ENCODE assay signal across 10 cellular contexts in genomic region chr12:64678835-64679234, GRCh38.
DNase-seq lines count a peak whose midpoint lies in the region; ATAC-seq and TF ChIP-seq lines count a peak whose summit lies in the region.
"Had no signal": no experiment of that assay in that cellular context is flagged by ENCODE, and none has a peak within 500 bp of the region (broad histone marks: within the 10 kb centered on the region; RNA-seq: fewer than 3 reads in every experiment).

No MANE protein-coding gene starts in this region.

- no peaks in the 10 kb centered on the region for H3K27me3 ChIP-seq in skeletal muscle satellite cell (ENCODE audit: control insufficient read depth, insufficient read depth, low read length)

- peak overlapping the region; percentile 68 for H3K9ac ChIP-seq in skeletal muscle satellite cell (ENCODE audit: low read depth, low read length)

- ATAC-seq in GM18498 (IDR thresholded peaks at IDR 0.05; ENCODE audit: unreplicated experiment), result no peak

- no peaks in the 10 kb centered on the region for H3K9me3 ChIP-seq in skeletal muscle satellite cell (replicated peaks; ENCODE audit: low read length)

- POLR2A ChIA-PET in RWPE1 (lab: Yijun Ruan, JAX; ENCODE audit: low non-redundant PET), result no interaction called here

- DNase-seq in NCI-H2029 (lab: John Stamatoyannopoulos, UW) (peak; percentile 32), NCI-H2029 treated with DMSO at 0.1 percent for 48 hours (lab: John Stamatoyannopoulos, UW) (no peak), RWPE1 (ENCODE audit: low spot score) (no peak), epithelial cell of esophagus (ENCODE audit: low read depth) (peak; percentile 19), Ammon's horn (ENCODE audit: low spot score) (no peak), NCI-H345 (lab: John Stamatoyannopoulos, UW) (no peak)
- DNase-seq: Kasumi-1, NCI-H526 treated with DMSO at 0.1 percent for 48 hours had no signal

- no peaks in the 10 kb centered on the region for H3K36me3 ChIP-seq in skeletal muscle satellite cell (ENCODE audit: insufficient read depth, low read length)

- peaks cover 39% of the 10 kb centered on the region for H3K4me1 ChIP-seq in skeletal muscle satellite cell (ENCODE audit: control insufficient read depth, insufficient read depth, low read length)

- peak overlapping the region; percentile 98 for H3K27ac ChIP-seq in RWPE1

- peak overlapping the region; percentile 69 for H3K4me2 ChIP-seq in skeletal muscle satellite cell (ENCODE audit: low read length)

- no peak for TF ChIP-seq CTCF in RWPE1 (conservative IDR thresholded peaks at IDR 0.05; ENCODE audit: low read depth)
- TF ChIP-seq CTCF in epithelial cell of esophagus (IDR thresholded peaks at IDR 0.05; ENCODE audit: insufficient read depth, low read depth, low read length, missing control alignments), result no peak

- H3K4me3 ChIP-seq in epithelial cell of esophagus (ENCODE audit: low read length) (no peak overlapping the region), skeletal muscle satellite cell (ENCODE audit: low read length) (no peak overlapping the region)

- CTCF ChIA-PET in RWPE1 (lab: Yijun Ruan, JAX), result interaction anchor here (1.2 kb wide), 1 partner anchor 130 kb away, joined by 3 read pairs; no protein-coding TSS in a partner anchor

Comparison
In these comparisons a context has a peak if more than half of its experiments do, and no peak if none do; other contexts are left out.
1. DNase-seq: peak in NCI-H2029 (single experiment) and epithelial cell of esophagus (single experiment); none in NCI-H2029 treated with DMSO at 0.1 percent for 48 hours (single experiment), RWPE1 (single experiment), Ammon's horn (single experiment) and NCI-H345 (single experiment).